In genomic region chr6:57986584-57986983, GRCh38 we compare ENCODE assay signal across 7 cellular contexts.
A peak's percentile ranks its signal among the peaks of the same experiment; 100 is the strongest.
DNase-seq lines count a peak whose midpoint lies in the region; ATAC-seq and TF ChIP-seq lines count a peak whose summit lies in the region.
"Not testable (repeated sequence)": the region's sequence is repeated elsewhere in the genome, so short reads cannot be mapped to it uniquely, and the experiment has no call there.

No MANE protein-coding gene starts in this region.

- TF ChIP-seq CTCF in activated B cell treated with CpG ODN at 0.5 μM for 24 hours (IDR thresholded peaks at IDR 0.05), result not testable (repeated sequence)

- not testable (repeated sequence) for H3K36me3 Mint-ChIP-seq in activated B cell treated with CpG ODN at 0.5 μM for 24 hours (ENCODE audit: low read depth)

- POLR2A ChIA-PET in activated B cell treated with CpG ODN at 0.5 μM for 24 hours (lab: Charles Lee), result not testable (repeated sequence)

- intact Hi-C loops in activated B cell treated with CpG ODN at 0.5 μM for 24 hours (cut with micrococcal nuclease), result not testable (repeated sequence)

- ATAC-seq in GM18519 (IDR thresholded peaks at IDR 0.05; ENCODE audit: low FRiP score, unreplicated experiment) (peak; percentile 100), GM19397 (IDR thresholded peaks at IDR 0.05; ENCODE audit: unreplicated experiment) (peak; percentile 97), GM21723 (IDR thresholded peaks at IDR 0.05; ENCODE audit: unreplicated experiment) (peak; percentile 100), HG02973 (IDR thresholded peaks at IDR 0.05; ENCODE audit: unreplicated experiment) (peak; percentile 98), HG03432 (IDR thresholded peaks at IDR 0.05; ENCODE audit: unreplicated experiment) (peak; percentile 100), activated B cell treated with CpG ODN at 0.5 μM for 24 hours (ENCODE audit: low read depth) (peak; percentile 66)

- not testable (repeated sequence) for H3K27ac Mint-ChIP-seq in activated B cell treated with CpG ODN at 0.5 μM for 24 hours

- not testable (repeated sequence) for H3K9me3 Mint-ChIP-seq in activated B cell treated with CpG ODN at 0.5 μM for 24 hours

- not testable (repeated sequence) for H3K4me1 Mint-ChIP-seq in activated B cell treated with CpG ODN at 0.5 μM for 24 hours

- not testable (repeated sequence) for H3K4me3 Mint-ChIP-seq in activated B cell treated with CpG ODN at 0.5 μM for 24 hours

- CTCF ChIA-PET in activated B cell treated with CpG ODN at 0.5 μM for 24 hours (lab: Charles Lee), result not testable (repeated sequence)

- peak; percentile 13 for DNase-seq in NAMALWA (ENCODE audit: low spot score)
- not testable (repeated sequence) for DNase-seq in activated B cell treated with CpG ODN at 0.5 μM for 24 hours

- not testable (repeated sequence) for H3K27me3 Mint-ChIP-seq in activated B cell treated with CpG ODN at 0.5 μM for 24 hours
